ENCODE assay signal across 32 cellular contexts in genomic region chr5:9956725-9957124, GRCh38.
"Had no signal": no experiment of that assay in that cellular context is flagged by ENCODE, and none has a peak within 500 bp of the region (broad histone marks: within the 10 kb centered on the region; RNA-seq: fewer than 3 reads in every experiment).

No MANE protein-coding gene starts in this region.

- ATAC-seq: activated CD8-positive, alpha-beta memory T cell treated with anti-CD3 and anti-CD28 coated beads, Interleukin-2, amount 10 ng/mL, durations not matched to agents 7 days and 5 days; activated naive CD8-positive, alpha-beta T cell treated with anti-CD3 and anti-CD28 coated beads, Interleukin-2, amount 50 U/mL, for 24 hours; Panc1 had no signal

- H3K27me3 ChIP-seq: brain microvascular endothelial cell, MG63 had no signal

- H3K27ac ChIP-seq: brain microvascular endothelial cell, VCaP had no signal

- DNase-seq: activated B cell treated with CpG ODN at 0.5 μM for 24 hours; activated CD4-positive, alpha-beta memory T cell treated with anti-CD3 and anti-CD28 coated beads, Interleukin-2, amount 10 ng/mL, durations not matched to agents 7 days and 5 days; activated CD4-positive, alpha-beta T cell treated with anti-CD3 and anti-CD28 coated beads for 48 hours; activated CD4-positive, CD25-positive, alpha-beta regulatory T cell treated with anti-CD3 and anti-CD28 coated beads, Interleukin-2, amount 50 U/mL, for 72 hours; activated CD8-positive, alpha-beta memory T cell treated with anti-CD3 and anti-CD28 coated beads for 24 hours; activated CD8-positive, alpha-beta memory T cell treated with anti-CD3 and anti-CD28 coated beads, Interleukin-2, amount 10 ng/mL, durations not matched to agents 7 days and 5 days; activated CD8-positive, alpha-beta memory T cell treated with anti-CD3 and anti-CD28 coated beads, Interleukin-2, amount 50 U/mL, for 48 hours; activated effector memory CD4-positive, alpha-beta T cell treated with Interleukin-2 at 50 U/mL for 16 hours; activated naive CD4-positive, alpha-beta T cell treated with anti-CD3 and anti-CD28 coated beads, Interleukin-2, amount 10 ng/mL, durations not matched to agents 7 days and 5 days; activated naive CD8-positive, alpha-beta T cell treated with anti-CD3 and anti-CD28 coated beads, Interleukin-2, amount 50 U/mL, for 24 hours; activated T-cell treated with anti-CD3 and anti-CD28 coated beads, Interleukin-2, amount 50 U/mL, for 48 hours; amniotic stem cell; aorta; brain microvascular endothelial cell; caudate nucleus; Karpas-422; KBM-7; MG63; NCI-H1048; NCI-H1105 treated with DMSO at 0.1 percent for 48 hours; NCI-H1436 treated with DMSO at 0.1 percent for 48 hours; NCI-H1694 treated with DMSO at 0.1 percent for 48 hours; NCI-H2029; NCI-H345; NCI-H524 treated with DMSO at 0.1 percent for 48 hours; Right ventricle myocardium superior; SW 1271; T-helper 1 cell; T-helper 2 cell; T-helper 9 cell had no signal

- H3K36me3 ChIP-seq: brain microvascular endothelial cell, MG63 had no signal

- H3K4me3 ChIP-seq: MG63 had no signal
